Comparison of ENCODE assay signal across 13 cellular contexts in the genomic region with DNA sequence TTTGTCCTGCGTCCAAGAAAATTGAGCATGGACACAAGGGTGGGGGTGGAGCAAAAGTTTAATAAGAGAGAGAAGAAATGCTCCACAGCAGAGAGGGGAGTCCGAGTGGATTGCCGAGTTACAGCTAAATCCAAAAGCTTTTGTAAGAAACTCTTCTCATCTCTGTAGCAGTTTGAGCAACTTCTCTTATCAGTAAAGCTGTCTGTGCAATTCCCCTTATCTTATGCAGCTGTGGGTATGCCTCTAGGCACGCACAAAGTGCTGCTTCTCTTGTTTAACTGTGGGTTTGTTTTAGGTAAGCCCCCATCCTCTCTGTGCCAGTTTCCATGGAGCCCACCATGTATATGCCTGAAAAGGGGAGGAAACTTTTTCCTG. TPM values are rescaled to one million over a fixed set of nuclear protein-coding genes. Genes with fewer than 3 reads are reported as not detected.
DNase-seq lines count a peak whose midpoint lies in the region; ATAC-seq and TF ChIP-seq lines count a peak whose summit lies in the region.
"Had no signal": no experiment of that assay in that cellular context is flagged by ENCODE, and none has a peak within 500 bp of the region (broad histone marks: within the 10 kb centered on the region; RNA-seq: fewer than 3 reads in every experiment).

No MANE protein-coding gene starts in this region.

- no peaks in the 10 kb centered on the region for H3K27me3 ChIP-seq in CD4-positive, CD25-positive, alpha-beta regulatory T cell (ENCODE audit: control insufficient read depth, insufficient read depth, low read length)
- no peaks in the 10 kb centered on the region for H3K27me3 ChIP-seq in Panc1 (ENCODE audit: control insufficient read depth, insufficient read depth, low read length)
- no peaks in the 10 kb centered on the region for H3K27me3 ChIP-seq in heart right ventricle

- H3K27me3 Mint-ChIP-seq in CD4-positive, CD25-positive, alpha-beta regulatory T cell, result no peaks in the 10 kb centered on the region
- H3K27me3 Mint-ChIP-seq in WTC11 (ENCODE audit: low read depth), result no peaks in the 10 kb centered on the region; the same call in 1 of the 2 replicates
- H3K27me3 Mint-ChIP-seq: activated B cell treated with CpG ODN at 0.5 μM for 24 hours had no signal

- H3K4me3 ChIP-seq in CD4-positive, CD25-positive, alpha-beta regulatory T cell (ENCODE audit: low read depth, low read length), result peak overlapping the region; percentile 4
- no peak overlapping the region for H3K4me3 ChIP-seq in Panc1 (ENCODE audit: low read depth in 2 of 2, low read length in 2 of 2)
- peak overlapping the region in 6 of 10 donors; percentile 30 to 39 (median 36) for H3K4me3 ChIP-seq in heart right ventricle

- 48 to 54% methylated on average over 4 of the region's 4 CpGs for WGBS in heart right ventricle, 2 donors

- no peaks in the 10 kb centered on the region for H3K4me1 ChIP-seq in CD4-positive, CD25-positive, alpha-beta regulatory T cell (ENCODE audit: control insufficient read depth, insufficient read depth, low read length, poor library complexity, severe bottlenecking)
- H3K4me1 ChIP-seq in Panc1 (ENCODE audit: control insufficient read depth, insufficient read depth, low read length), result peaks cover 18% of the 10 kb centered on the region
- H3K4me1 ChIP-seq in heart right ventricle, result peaks cover 0 to 9% (median 0%) of the 10 kb centered on the region in 9 donors

- peaks cover 4% of the 10 kb centered on the region for H3K36me3 ChIP-seq in CD4-positive, CD25-positive, alpha-beta regulatory T cell (ENCODE audit: control insufficient read depth, insufficient read depth, low read length)
- H3K36me3 ChIP-seq in Panc1 (ENCODE audit: control insufficient read depth, insufficient read depth, low read length) (peaks cover 2% of the 10 kb centered on the region; the same call in 1 of the 2 replicates), heart right ventricle (peaks cover 0 to 3% (median 0%) of the 10 kb centered on the region in 9 donors)

- no peak for TF ChIP-seq CTCF in Panc1 (IDR thresholded peaks at IDR 0.05)
- TF ChIP-seq CTCF in heart right ventricle (IDR thresholded peaks at IDR 0.05), result no peak
- TF ChIP-seq CTCF in WTC11 (IDR thresholded peaks at IDR 0.05), result no peak

- peak overlapping the region in 3 of 4 donors; percentile 39 to 71 (median 52) for H3K4me3 Mint-ChIP-seq in CD4-positive, CD25-positive, alpha-beta regulatory T cell
- no peak overlapping the region for H3K4me3 Mint-ChIP-seq in WTC11
- H3K4me3 Mint-ChIP-seq: activated B cell treated with CpG ODN at 0.5 μM for 24 hours had no signal

- H3K9me3 Mint-ChIP-seq in CD4-positive, CD25-positive, alpha-beta regulatory T cell, result peaks cover 0 to 17% (median 0%) of the 10 kb centered on the region in 7 donors
- peaks cover 40% of the 10 kb centered on the region for H3K9me3 Mint-ChIP-seq in WTC11

- POLR2A ChIA-PET in Panc1 (lab: Charles Lee), result no interaction called here
- POLR2A ChIA-PET in WTC11 (lab: Charles Lee), result no interaction called here

- CTCF ChIA-PET in Panc1 (lab: Charles Lee) (interaction anchor here (0.5 kb wide), 1 partner anchor 122 kb away, joined by 10 read pairs; no protein-coding TSS in a partner anchor), WTC11 (lab: Charles Lee) (interaction anchor here (0.8 to 5.3 kb wide), 2 partner anchors 12 to 276 kb away, joined by 3 to 57 read pairs; no protein-coding TSS in a partner anchor)

- H3K9me3 ChIP-seq in CD4-positive, CD25-positive, alpha-beta regulatory T cell (ENCODE audit: control insufficient read depth in 2 of 2, low read length in 2 of 2), result peaks cover 0 to 1% of the 10 kb centered on the region in 2 experiments
- H3K9me3 ChIP-seq in Panc1 (ENCODE audit: control insufficient read depth, insufficient read depth, low read depth, low read length) (peaks cover 21% of the 10 kb centered on the region; the same call in 1 of the 2 replicates), heart right ventricle (peaks cover 0 to 34% (median 13%) of the 10 kb centered on the region in 11 donors)

- peak overlapping the region in 1 of 3 donors; percentile 40 for H3K27ac Mint-ChIP-seq in CD4-positive, CD25-positive, alpha-beta regulatory T cell
- no peak overlapping the region for H3K27ac Mint-ChIP-seq in WTC11
- H3K27ac Mint-ChIP-seq: activated B cell treated with CpG ODN at 0.5 μM for 24 hours had no signal

- no peak for ATAC-seq in CD4-positive, CD25-positive, alpha-beta regulatory T cell (ENCODE audit: low read depth in 2 of 2)
- ATAC-seq in GM18873 (IDR thresholded peaks at IDR 0.05; ENCODE audit: low FRiP score, unreplicated experiment), result peak; percentile 21
- ATAC-seq in Panc1, result no peak; the same call in 1 of the 2 replicates
- peak in 5 of 8 donors; percentile 11 to 27 (median 15) for ATAC-seq in heart right ventricle
- no peak for ATAC-seq in HG03439 (IDR thresholded peaks at IDR 0.05; ENCODE audit: unreplicated experiment)
- ATAC-seq in WTC11, result no peak
- no peak for ATAC-seq in HG02610 (IDR thresholded peaks at IDR 0.05; ENCODE audit: unreplicated experiment)

- DNase-seq in CD4-positive, CD25-positive, alpha-beta regulatory T cell, result no peak
- DNase-seq in Panc1 (ENCODE audit: low read depth, low spot score) (no peak), heart right ventricle (no peak), WTC11 (ENCODE audit: low spot score) (no peak), UCSD-AML1 (lab: John Stamatoyannopoulos, UW; ENCODE audit: unreplicated experiment) (no peak)
- DNase-seq: activated B cell treated with CpG ODN at 0.5 μM for 24 hours; foreskin fibroblast; NCI-H1092 treated with DMSO at 0.1 percent for 48 hours; stimulated activated CD4-positive, alpha-beta T cell treated with anti-CD3 and anti-CD28 coated beads, Interleukin-12 subunit alpha, Interleukin-12 subunit beta, amount 100 ng/mL, for 4 hours; stimulated activated naive CD4-positive, alpha-beta T cell treated with Interleukin-2 at 50 U/mL for 16 hours had no signal

- H3K36me3 Mint-ChIP-seq in CD4-positive, CD25-positive, alpha-beta regulatory T cell, result peaks cover 2% of the 10 kb centered on the region
- H3K36me3 Mint-ChIP-seq in WTC11, result peaks cover 40% of the 10 kb centered on the region

- in situ Hi-C loops in Panc1 (cut with HindIII; ENCODE audit: low pct_unique_long_range_greater_than_20kb, low sequenced_read_pairs), result no loop called here

- intact Hi-C loops in Panc1 (cut with micrococcal nuclease; ENCODE audit: unreplicated experiment), result no loop called here
- intact Hi-C loops in heart right ventricle (cut with DNase I), result loop anchor here in 1 of 10 donors (10.0 kb wide), 1 partner anchor 125 kb away; no protein-coding TSS in a partner anchor

- no peak overlapping the region for H3K27ac ChIP-seq in CD4-positive, CD25-positive, alpha-beta regulatory T cell (ENCODE audit: insufficient read depth, low read length, poor library complexity, severe bottlenecking)
- peak overlapping the region; percentile 55; the same call in 1 of the 2 replicates for H3K27ac ChIP-seq in Panc1 (ENCODE audit: low read length)
- H3K27ac ChIP-seq in heart right ventricle, result no peak overlapping the region

- peaks cover 4 to 12% (median 11%) of the 10 kb centered on the region in 4 donors for H3K4me1 Mint-ChIP-seq in CD4-positive, CD25-positive, alpha-beta regulatory T cell
- H3K4me1 Mint-ChIP-seq in WTC11, result peaks cover 2% of the 10 kb centered on the region; the same call in 1 of the 2 replicates

- no TSS peak for BruUV-seq in Panc1 (replicated peaks; lab: Mats Ljungman, UMichigan)

TF ChIP-seq in WTC11, 78 proteins besides CTCF, POLR2A, EP300 and RAD21 (continues in another document):
- TF ChIP-seq RORB (CRISPR knock-in tag; IDR thresholded peaks at IDR 0.05) (no peak), MXD4 (CRISPR knock-in tag; IDR thresholded peaks at IDR 0.05; ENCODE audit: borderline replicate concordance) (no peak), PRRX2 (CRISPR knock-in tag; IDR thresholded peaks at IDR 0.05) (no peak)
- TF ChIP-seq, protein P1, sequence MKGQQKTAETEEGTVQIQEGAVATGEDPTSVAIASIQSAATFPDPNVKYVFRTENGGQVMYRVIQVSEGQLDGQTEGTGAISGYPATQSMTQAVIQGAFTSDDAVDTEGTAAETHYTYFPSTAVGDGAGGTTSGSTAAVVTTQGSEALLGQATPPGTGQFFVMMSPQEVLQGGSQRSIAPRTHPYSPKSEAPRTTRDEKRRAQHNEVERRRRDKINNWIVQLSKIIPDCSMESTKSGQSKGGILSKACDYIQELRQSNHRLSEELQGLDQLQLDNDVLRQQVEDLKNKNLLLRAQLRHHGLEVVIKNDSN (CRISPR knock-in tag; IDR thresholded peaks at IDR 0.05), result no peak
- TF ChIP-seq, protein P2, sequence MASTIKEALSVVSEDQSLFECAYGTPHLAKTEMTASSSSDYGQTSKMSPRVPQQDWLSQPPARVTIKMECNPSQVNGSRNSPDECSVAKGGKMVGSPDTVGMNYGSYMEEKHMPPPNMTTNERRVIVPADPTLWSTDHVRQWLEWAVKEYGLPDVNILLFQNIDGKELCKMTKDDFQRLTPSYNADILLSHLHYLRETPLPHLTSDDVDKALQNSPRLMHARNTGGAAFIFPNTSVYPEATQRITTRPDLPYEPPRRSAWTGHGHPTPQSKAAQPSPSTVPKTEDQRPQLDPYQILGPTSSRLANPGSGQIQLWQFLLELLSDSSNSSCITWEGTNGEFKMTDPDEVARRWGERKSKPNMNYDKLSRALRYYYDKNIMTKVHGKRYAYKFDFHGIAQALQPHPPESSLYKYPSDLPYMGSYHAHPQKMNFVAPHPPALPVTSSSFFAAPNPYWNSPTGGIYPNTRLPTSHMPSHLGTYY (CRISPR knock-in tag; IDR thresholded peaks at IDR 0.05), result no peak
- TF ChIP-seq, protein P3, sequence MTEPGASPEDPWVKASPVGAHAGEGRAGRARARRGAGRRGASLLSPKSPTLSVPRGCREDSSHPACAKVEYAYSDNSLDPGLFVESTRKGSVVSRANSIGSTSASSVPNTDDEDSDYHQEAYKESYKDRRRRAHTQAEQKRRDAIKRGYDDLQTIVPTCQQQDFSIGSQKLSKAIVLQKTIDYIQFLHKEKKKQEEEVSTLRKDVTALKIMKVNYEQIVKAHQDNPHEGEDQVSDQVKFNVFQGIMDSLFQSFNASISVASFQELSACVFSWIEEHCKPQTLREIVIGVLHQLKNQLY (CRISPR knock-in tag; IDR thresholded peaks at IDR 0.05), result no peak

RNA-seq across cellular contexts. Expression of a gene that starts 44.8 kb away (rescaled TPM):
- 210 TPM for total RNA-seq in CD4-positive, CD25-positive, alpha-beta regulatory T cell
- 100 to 1,000 TPM; 280 to 438 (median 341) TPM for polyA plus RNA-seq in CD4-positive, CD25-positive, alpha-beta regulatory T cell
- total RNA-seq in Panc1 (2021; ENCODE audit: unreplicated experiment), result 183 TPM
- polyA plus RNA-seq in Panc1 (2012; ENCODE audit: insufficient read length), result 96.2 TPM
- total RNA-seq in heart right ventricle, result 10 to 100 TPM; 27.3 to 82.6 (median 49.8) TPM
- 10 to 100 TPM; 46.9 to 97.6 TPM for polyA plus RNA-seq in heart right ventricle
- total RNA-seq in WTC11 (2021), result 279 to 294 TPM (median 288 TPM) in 3 replicates

Comparison
In these comparisons a context has a peak if more than half of its experiments do, and no peak if none do; other contexts are left out.
1. ATAC-seq: peak in GM18873 (single experiment) and heart right ventricle (5 of 8); none in CD4-positive, CD25-positive, alpha-beta regulatory T cell (0 of 2), Panc1 (single experiment), HG03439 (single experiment), WTC11 (single experiment) and HG02610 (single experiment).
2. H3K4me3 ChIP-seq: peak in CD4-positive, CD25-positive, alpha-beta regulatory T cell (single experiment) and heart right ventricle (6 of 10); none in Panc1 (0 of 2).